8 cellular contexts compared by ENCODE assay signal in the genomic region with DNA sequence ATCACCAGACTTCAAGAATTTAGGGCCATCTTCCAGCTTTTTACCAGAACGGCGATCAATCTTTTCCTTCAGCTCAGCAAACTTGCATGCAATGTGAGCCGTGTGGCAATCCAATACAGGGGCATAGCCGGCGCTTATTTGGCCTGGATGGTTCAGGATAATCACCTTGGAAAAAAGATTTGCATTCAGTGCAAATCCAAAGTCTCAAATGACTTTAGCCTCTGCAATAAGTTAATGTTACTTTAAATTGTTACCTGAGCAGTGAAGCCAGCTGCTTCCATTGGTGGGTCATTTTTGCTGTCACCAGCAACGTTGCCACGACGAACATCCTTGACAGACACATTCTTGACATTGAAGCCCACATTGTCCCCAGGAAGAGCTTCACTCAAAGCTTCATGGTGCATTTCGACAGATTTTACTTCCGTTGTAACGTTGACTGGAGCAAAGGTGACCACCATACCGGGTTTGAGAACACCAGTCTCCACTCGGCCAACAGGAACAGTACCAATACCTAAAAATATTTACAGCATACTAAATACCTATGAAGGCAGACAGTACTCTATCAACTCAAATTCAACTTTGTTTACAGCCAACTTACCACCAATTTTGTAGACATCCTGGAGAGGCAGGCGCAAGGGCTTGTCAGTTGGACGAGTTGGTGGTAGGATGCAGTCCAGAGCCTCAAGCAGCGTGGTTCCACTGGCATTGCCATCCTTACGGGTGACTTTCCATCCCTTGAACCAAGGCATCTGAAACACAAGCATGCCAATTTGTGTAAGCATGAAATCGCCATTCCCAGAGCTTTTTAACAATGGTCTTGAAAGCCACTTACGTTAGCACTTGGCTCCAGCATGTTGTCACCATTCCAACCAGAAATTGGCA. TPM values are rescaled to one million over a fixed set of nuclear protein-coding genes. Genes with fewer than 3 reads are reported as not detected.
DNase-seq lines count a peak whose midpoint lies in the region; ATAC-seq and TF ChIP-seq lines count a peak whose summit lies in the region.
"Not testable (repeated sequence)": the region's sequence is repeated elsewhere in the genome, so short reads cannot be mapped to it uniquely, and the experiment has no call there.

No MANE protein-coding gene starts in this region.

- H3K36me3 Mint-ChIP-seq in activated T-helper 1 cell treated with anti-CD3 and anti-CD28 coated beads, Interleukin-12 subunit alpha, Interleukin-12 subunit beta, Interleukin-2, Interleukin-4 antibody, amounts not matched to agents 30 ng/mL and 10 ng/mL and 1 ng/mL, durations not matched to agents 14 hours and 24 hours and 36 hours (ENCODE audit: low read depth): peaks cover 62% of the 10 kb centered on the region
- H3K36me3 Mint-ChIP-seq in stimulated activated memory B cell treated with anti-CD40 and anti-IgM and Interleukin-4, amounts not matched to agents 10 μg/mL and 1 μg/mL and 100 μg/mL, for 72 hours: peaks cover 49% of the 10 kb centered on the region

- not testable (repeated sequence) for TF ChIP-seq CTCF in HEK293 (tag by site-specific recombination; IDR thresholded peaks at IDR 0.05); coronary artery (IDR thresholded peaks at IDR 0.05); heart left ventricle (IDR thresholded peaks at IDR 0.05)

- H3K36me3 ChIP-seq in BLaER1 treated with 17β-estradiol and CSF1 and Interleukin-3, amounts not matched to agents 10 nM and 100 nM: peaks cover 60 to 69% (median 63%) of the 10 kb centered on the region in 11 experiments
- H3K36me3 ChIP-seq in HEK293 (ENCODE audit: control insufficient read depth in 2 of 2, insufficient read depth in 1 of 2, low read length in 2 of 2): peaks cover 14 to 64% of the 10 kb centered on the region in 2 experiments; a peak in 2 of 3 replicates
- H3K36me3 ChIP-seq in heart left ventricle: peaks cover 2 to 59% (median 52%) of the 10 kb centered on the region in 9 donors

- intact Hi-C loops in activated T-helper 1 cell treated with anti-CD3 and anti-CD28 coated beads, Interleukin-12 subunit alpha, Interleukin-12 subunit beta, Interleukin-2, Interleukin-4 antibody, amounts not matched to agents 30 ng/mL and 10 ng/mL and 1 ng/mL, durations not matched to agents 14 hours and 24 hours and 36 hours (cut with micrococcal nuclease): not testable (repeated sequence)
- intact Hi-C loops in heart left ventricle (cut with DNase I): loop anchor here in 2 of 10 donors (5.0 to 10.0 kb wide), 2 partner anchors 214 to 216 kb away; no protein-coding TSS in a partner anchor

- peak overlapping the region; percentile 96 to 100 (median 99) for H3K9ac ChIP-seq in BLaER1 treated with 17β-estradiol and CSF1 and Interleukin-3, amounts not matched to agents 10 nM and 100 nM

- DNase-seq in RPMI7951 (ENCODE audit: low read depth) (peak; percentile 13), myocyte (ENCODE audit: low read depth) (peak; percentile 12)
- not testable (repeated sequence) for DNase-seq in activated T-helper 1 cell treated with anti-CD3 and anti-CD28 coated beads, Interleukin-12 subunit alpha, Interleukin-12 subunit beta, Interleukin-2, Interleukin-4 antibody, amounts not matched to agents 30 ng/mL and 10 ng/mL and 1 ng/mL, durations not matched to agents 14 hours and 24 hours and 36 hours (ENCODE audit: low spot score); coronary artery (ENCODE audit: low spot score); heart left ventricle

- peaks cover 22 to 44% (median 33%) of the 10 kb centered on the region in 10 experiments for H3K4me1 ChIP-seq in BLaER1 treated with 17β-estradiol and CSF1 and Interleukin-3, amounts not matched to agents 10 nM and 100 nM
- H3K4me1 ChIP-seq in HEK293 (ENCODE audit: control insufficient read depth, insufficient read depth, low read length): not testable (repeated sequence)
- peaks cover 0 to 63% (median 40%) of the 10 kb centered on the region in 12 donors for H3K4me1 ChIP-seq in heart left ventricle

- H4K20me1 ChIP-seq in BLaER1 treated with 17β-estradiol and CSF1 and Interleukin-3, amounts not matched to agents 10 nM and 100 nM: peaks cover 72 to 75% (median 73%) of the 10 kb centered on the region in 11 experiments

- CTCF ChIA-PET in HEK293 (lab: Yijun Ruan, JAX): interaction anchor here (0.7 to 6.9 kb wide), 2 partner anchors 92 to 162 kb away, joined by 3 to 98 read pairs; no protein-coding TSS in a partner anchor

- not testable (repeated sequence) for H3K9me3 Mint-ChIP-seq in activated T-helper 1 cell treated with anti-CD3 and anti-CD28 coated beads, Interleukin-12 subunit alpha, Interleukin-12 subunit beta, Interleukin-2, Interleukin-4 antibody, amounts not matched to agents 30 ng/mL and 10 ng/mL and 1 ng/mL, durations not matched to agents 14 hours and 24 hours and 36 hours; stimulated activated memory B cell treated with anti-CD40 and anti-IgM and Interleukin-4, amounts not matched to agents 10 μg/mL and 1 μg/mL and 100 μg/mL, for 72 hours

- TF ChIP-seq POLR2A in heart left ventricle (IDR thresholded peaks at IDR 0.05): not testable (repeated sequence)

- H3K4me3 Mint-ChIP-seq in activated T-helper 1 cell treated with anti-CD3 and anti-CD28 coated beads, Interleukin-12 subunit alpha, Interleukin-12 subunit beta, Interleukin-2, Interleukin-4 antibody, amounts not matched to agents 30 ng/mL and 10 ng/mL and 1 ng/mL, durations not matched to agents 14 hours and 24 hours and 36 hours: peak overlapping the region; percentile 88
- H3K4me3 Mint-ChIP-seq in stimulated activated memory B cell treated with anti-CD40 and anti-IgM and Interleukin-4, amounts not matched to agents 10 μg/mL and 1 μg/mL and 100 μg/mL, for 72 hours: peak overlapping the region; percentile 98

- not testable (repeated sequence) for ATAC-seq in heart left ventricle; stimulated activated memory B cell treated with anti-CD40 and anti-IgM and Interleukin-4, amounts not matched to agents 10 μg/mL and 1 μg/mL and 100 μg/mL, for 72 hours

- H3K4me1 Mint-ChIP-seq in activated T-helper 1 cell treated with anti-CD3 and anti-CD28 coated beads, Interleukin-12 subunit alpha, Interleukin-12 subunit beta, Interleukin-2, Interleukin-4 antibody, amounts not matched to agents 30 ng/mL and 10 ng/mL and 1 ng/mL, durations not matched to agents 14 hours and 24 hours and 36 hours (ENCODE audit: low read depth): peaks cover 34% of the 10 kb centered on the region
- peaks cover 61% of the 10 kb centered on the region for H3K4me1 Mint-ChIP-seq in stimulated activated memory B cell treated with anti-CD40 and anti-IgM and Interleukin-4, amounts not matched to agents 10 μg/mL and 1 μg/mL and 100 μg/mL, for 72 hours

- POLR2A ChIA-PET in HEK293 (lab: Yijun Ruan, JAX): not testable (repeated sequence)

- H3K4me2 ChIP-seq in BLaER1 treated with 17β-estradiol and CSF1 and Interleukin-3, amounts not matched to agents 10 nM and 100 nM: peak overlapping the region; percentile 63 to 94 (median 82)

- H3K27ac Mint-ChIP-seq in activated T-helper 1 cell treated with anti-CD3 and anti-CD28 coated beads, Interleukin-12 subunit alpha, Interleukin-12 subunit beta, Interleukin-2, Interleukin-4 antibody, amounts not matched to agents 30 ng/mL and 10 ng/mL and 1 ng/mL, durations not matched to agents 14 hours and 24 hours and 36 hours: peak overlapping the region; percentile 91
- H3K27ac Mint-ChIP-seq in stimulated activated memory B cell treated with anti-CD40 and anti-IgM and Interleukin-4, amounts not matched to agents 10 μg/mL and 1 μg/mL and 100 μg/mL, for 72 hours: peak overlapping the region; percentile 100

- H3K9me3 ChIP-seq in BLaER1 treated with 17β-estradiol and CSF1 and Interleukin-3, amounts not matched to agents 10 nM and 100 nM (replicated peaks in 1 of 11); HEK293 (ENCODE audit: control insufficient read depth, insufficient read depth, low read depth, low read length); heart left ventricle: not testable (repeated sequence)

- not testable (repeated sequence) for H3K27me3 Mint-ChIP-seq in activated T-helper 1 cell treated with anti-CD3 and anti-CD28 coated beads, Interleukin-12 subunit alpha, Interleukin-12 subunit beta, Interleukin-2, Interleukin-4 antibody, amounts not matched to agents 30 ng/mL and 10 ng/mL and 1 ng/mL, durations not matched to agents 14 hours and 24 hours and 36 hours (ENCODE audit: insufficient read depth); stimulated activated memory B cell treated with anti-CD40 and anti-IgM and Interleukin-4, amounts not matched to agents 10 μg/mL and 1 μg/mL and 100 μg/mL, for 72 hours

- peak overlapping the region in 10 of 11 experiments; percentile 98 to 100 (median 99); a peak in 19 of 22 replicates for H3K27ac ChIP-seq in BLaER1 treated with 17β-estradiol and CSF1 and Interleukin-3, amounts not matched to agents 10 nM and 100 nM
- not testable (repeated sequence) for H3K27ac ChIP-seq in HEK293 (ENCODE audit: extremely low read depth, low read depth, low read length)
- peak overlapping the region; percentile 74 to 100 for H3K27ac ChIP-seq in coronary artery
- peak overlapping the region in 5 of 12 donors; percentile 30 to 99 (median 55) for H3K27ac ChIP-seq in heart left ventricle

- H3K27me3 ChIP-seq in BLaER1 treated with 17β-estradiol and CSF1 and Interleukin-3, amounts not matched to agents 10 nM and 100 nM: not testable (repeated sequence)
- H3K27me3 ChIP-seq in heart left ventricle: peaks cover 0 to 21% (median 0%) of the 10 kb centered on the region in 9 donors

- WGBS in heart left ventricle, 4 donors: 29 to 39% (median 33%) methylated on average over 15 to 19 of the region's 19 CpGs

- peak overlapping the region; percentile 78 to 100 (median 93) for H3K4me3 ChIP-seq in BLaER1 treated with 17β-estradiol and CSF1 and Interleukin-3, amounts not matched to agents 10 nM and 100 nM
- H3K4me3 ChIP-seq in HEK293 (ENCODE audit: low read depth, low read length) (peak overlapping the region; percentile 5; the same call in 1 of the 2 replicates), coronary artery (peak overlapping the region; percentile 94), heart left ventricle (peak overlapping the region in 9 of 12 donors; percentile 17 to 99 (median 69))

RNA-seq across cellular contexts. Expression of a gene that starts 2.5 kb away (rescaled TPM):
- total RNA-seq in RPMI7951 (2014; rRNA removed; shearing (Covaris generic)): 8,626 and 10,453 TPM in 2 replicates
- total RNA-seq in activated T-helper 1 cell treated with anti-CD3 and anti-CD28 coated beads, Interleukin-12 subunit alpha, Interleukin-12 subunit beta, Interleukin-2, Interleukin-4 antibody, amounts not matched to agents 30 ng/mL and 10 ng/mL and 1 ng/mL, durations not matched to agents 14 hours and 24 hours and 36 hours: 8,439 and 8,694 TPM in 2 replicates
- 1,000 to 10,000 TPM in 8 of 9 donors, 100 to 1,000 TPM in 1; 975 to 3,337 (median 1,528) TPM for total RNA-seq in heart left ventricle
- polyA plus RNA-seq in heart left ventricle: 1,000 to 10,000 TPM in 1 of 2 donors, 100 to 1,000 TPM in 1; 743 to 4,205 TPM
- total RNA-seq in myocyte: 10,850 and 11,113 TPM in 2 replicates
- polyA plus RNA-seq in myocyte (2012): 8,079 TPM

RNA-seq across cellular contexts. Expression of a gene that starts 56.8 kb away (rescaled TPM):
- total RNA-seq in RPMI7951 (2014; rRNA removed; shearing (Covaris generic)): 34.8 and 43.5 TPM in 2 replicates
- total RNA-seq in activated T-helper 1 cell treated with anti-CD3 and anti-CD28 coated beads, Interleukin-12 subunit alpha, Interleukin-12 subunit beta, Interleukin-2, Interleukin-4 antibody, amounts not matched to agents 30 ng/mL and 10 ng/mL and 1 ng/mL, durations not matched to agents 14 hours and 24 hours and 36 hours: 33.3 and 45.8 TPM in 2 replicates
- total RNA-seq in heart left ventricle (10 to 100 TPM; 18.8 to 32.2 (median 23.7) TPM), myocyte (19.8 and 26.0 TPM in 2 replicates)
- 10 to 100 TPM in 1 of 2 donors, 1 to 10 TPM in 1; 8.6 to 19.4 TPM for polyA plus RNA-seq in heart left ventricle
- 16.1 TPM for polyA plus RNA-seq in myocyte (2012)

Comparison
In these comparisons a context has a peak if more than half of its experiments do, and no peak if none do; other contexts are left out.
1. H3K4me3 ChIP-seq: peak in every context shown above with its lines; median percentile 94 in coronary artery; 93 in BLaER1 treated with 17β-estradiol and CSF1 and Interleukin-3, amounts not matched to agents 10 nM and 100 nM; 69 in heart left ventricle; 5 in HEK293.